ENCODE assay signal across 22 cellular contexts in genomic region chr2:37718515-37719161, GRCh38.
"Had no signal": no experiment of that assay in that cellular context is flagged by ENCODE, and none has a peak within 500 bp of the region (broad histone marks: within the 10 kb centered on the region; RNA-seq: fewer than 3 reads in every experiment).

No MANE protein-coding gene starts in this region.

- H3K27me3 ChIP-seq: dorsolateral prefrontal cortex, gastrocnemius medialis, heart left ventricle, neutrophil, sigmoid colon, stomach, tibial nerve, upper lobe of left lung had no signal

- H2AFZ ChIP-seq: parathyroid adenoma had no signal

- H3K36me3 ChIP-seq: gastrocnemius medialis, heart left ventricle, neutrophil, sigmoid colon, stomach, tibial nerve, upper lobe of left lung had no signal

- H3K9me3 ChIP-seq: gastrocnemius medialis, mucosa of descending colon, neutrophil, sigmoid colon, upper lobe of left lung had no signal

- H3K9ac ChIP-seq: parathyroid adenoma had no signal

- DNase-seq: dorsolateral prefrontal cortex; effector CD4-positive, alpha-beta T cell; foreskin fibroblast; gastrocnemius medialis; heart left ventricle; hypothalamus; mucosa of descending colon; naive B cell; sigmoid colon; stimulated activated CD4-positive, alpha-beta T cell treated with anti-CD3 and anti-CD28 coated beads, Interleukin-2, amount 100 ng/mL, for 24 hours; stimulated activated CD4-positive, alpha-beta T cell treated with anti-CD3 and anti-CD28 coated beads, Interleukin-4, amount 100 ng/mL, for 24 hours; stimulated activated naive CD4-positive, alpha-beta T cell treated with Interleukin-2 at 50 U/mL for 16 hours; stomach; upper lobe of left lung had no signal

- H3K79me2 ChIP-seq: parathyroid adenoma had no signal

- H3K4me1 ChIP-seq: gastrocnemius medialis, parathyroid adenoma, sigmoid colon, stomach, tibial nerve, upper lobe of left lung had no signal

- ATAC-seq: esophagus mucosa; gastrocnemius medialis; heart left ventricle; left lobe of liver; mucosa of descending colon; natural killer cell treated with Interleukin-12 subunit alpha and Interleukin-12 subunit beta and Interleukin-15 and Interleukin-18, amount 100 ng/mL, for 72 hours; stimulated activated effector memory CD8-positive, alpha-beta T cell treated with anti-CD3 and anti-CD28 coated beads, Interleukin-12 subunit alpha, Interleukin-12 subunit beta, amount 100 ng/mL, for 72 hours had no signal

- H3K4me3 ChIP-seq: dorsolateral prefrontal cortex, gastrocnemius medialis, heart left ventricle, lung, mucosa of descending colon, sigmoid colon, stomach, tibial nerve, upper lobe of left lung had no signal

- H3K27ac ChIP-seq: gastrocnemius medialis, heart left ventricle, neutrophil, parathyroid adenoma, sigmoid colon, stomach, tibial nerve, upper lobe of left lung had no signal
